In genomic region chr6:16421462-16421960, GRCh38 we compare ENCODE assay signal across 8 cellular contexts.
A peak's percentile ranks its signal among the peaks of the same experiment; 100 is the strongest.
DNase-seq lines count a peak whose midpoint lies in the region; ATAC-seq, FAIRE-seq and TF ChIP-seq lines count a peak whose summit lies in the region.

No MANE protein-coding gene starts in this region.

- CTCF ChIA-PET in naive thymus-derived CD4-positive, alpha-beta T cell (lab: Charles Lee), result no interaction called here

- TF ChIP-seq POLR2A in Peyer's patch (IDR thresholded peaks at IDR 0.05), result no peak

- no peaks in the 10 kb centered on the region for H3K27me3 Mint-ChIP-seq in naive thymus-derived CD4-positive, alpha-beta T cell
- peaks cover 3% of the 10 kb centered on the region for H3K27me3 Mint-ChIP-seq in nephron progenitor cell (ENCODE audit: low read depth, poor library complexity)

- no peak for DNase-seq in Peyer's patch
- DNase-seq in naive thymus-derived CD4-positive, alpha-beta T cell, result no peak
- no peak for DNase-seq in nephron progenitor cell
- no peak for DNase-seq in stimulated activated CD4-positive, alpha-beta T cell treated with anti-CD3 and anti-CD28 coated beads, Interleukin-2, amount 100 ng/mL, for 24 hours
- no peak for DNase-seq in NCI-H446 treated with DMSO at 0.1 percent for 48 hours (lab: John Stamatoyannopoulos, UW)
- DNase-seq in RCC 7860 (ENCODE audit: low spot score), result no peak

- H3K4me1 ChIP-seq in Peyer's patch, result peaks cover 0 to 26% (median 14%) of the 10 kb centered on the region in 4 donors
- H3K4me1 ChIP-seq in naive thymus-derived CD4-positive, alpha-beta T cell (ENCODE audit: control insufficient read depth in 2 of 2, insufficient read depth in 2 of 2, low read length in 2 of 2), result peaks cover 16 to 31% of the 10 kb centered on the region in 2 donors

- no peak for TF ChIP-seq CTCF in Peyer's patch (IDR thresholded peaks at IDR 0.05)
- TF ChIP-seq CTCF in nephron progenitor cell (IDR thresholded peaks at IDR 0.05), result no peak

- ATAC-seq in GM18868 (IDR thresholded peaks at IDR 0.05; ENCODE audit: unreplicated experiment) (peak; percentile 27), HG02588 (IDR thresholded peaks at IDR 0.05; ENCODE audit: unreplicated experiment) (peak; percentile 20)
- peak; percentile 6 for ATAC-seq in naive thymus-derived CD4-positive, alpha-beta T cell

- peak overlapping the region; percentile 72 to 99 (median 92) for H3K27ac Mint-ChIP-seq in naive thymus-derived CD4-positive, alpha-beta T cell
- no peak overlapping the region for H3K27ac Mint-ChIP-seq in nephron progenitor cell

- no peaks in the 10 kb centered on the region for H3K9me3 ChIP-seq in Peyer's patch
- H3K9me3 ChIP-seq in naive thymus-derived CD4-positive, alpha-beta T cell (ENCODE audit: control insufficient read depth in 2 of 3, low read length in 3 of 3), result no peaks in the 10 kb centered on the region

- no peak for FAIRE-seq in RCC 7860 (lab: Jason Lieb, UNC)

- no peaks in the 10 kb centered on the region for H3K9me3 Mint-ChIP-seq in naive thymus-derived CD4-positive, alpha-beta T cell
- no peaks in the 10 kb centered on the region for H3K9me3 Mint-ChIP-seq in nephron progenitor cell

- no peaks in the 10 kb centered on the region for H3K27me3 ChIP-seq in Peyer's patch
- no peaks in the 10 kb centered on the region for H3K27me3 ChIP-seq in naive thymus-derived CD4-positive, alpha-beta T cell (ENCODE audit: control insufficient read depth in 2 of 2, insufficient read depth in 2 of 2, low read length in 2 of 2)

- H3K27ac ChIP-seq in Peyer's patch, result peak overlapping the region; percentile 48 to 79 (median 70)
- H3K27ac ChIP-seq in naive thymus-derived CD4-positive, alpha-beta T cell (ENCODE audit: low read depth, low read length), result peak overlapping the region; percentile 70

- H3K4me3 ChIP-seq in Peyer's patch, result peak overlapping the region in 1 of 4 donors; percentile 1
- H3K4me3 ChIP-seq in naive thymus-derived CD4-positive, alpha-beta T cell (ENCODE audit: low read length), result peak overlapping the region; percentile 31

- POLR2A ChIA-PET in naive thymus-derived CD4-positive, alpha-beta T cell (lab: Charles Lee), result no interaction called here

- H3K36me3 Mint-ChIP-seq in naive thymus-derived CD4-positive, alpha-beta T cell, result peaks cover 0 to 21% (median 0%) of the 10 kb centered on the region in 5 donors
- no peaks in the 10 kb centered on the region for H3K36me3 Mint-ChIP-seq in nephron progenitor cell (ENCODE audit: low read depth)

- peaks cover 16 to 66% (median 40%) of the 10 kb centered on the region in 7 donors for H3K4me1 Mint-ChIP-seq in naive thymus-derived CD4-positive, alpha-beta T cell
- peaks cover 10% of the 10 kb centered on the region for H3K4me1 Mint-ChIP-seq in nephron progenitor cell

- peak overlapping the region; percentile 39 to 84 (median 68) for H3K4me3 Mint-ChIP-seq in naive thymus-derived CD4-positive, alpha-beta T cell
- no peak overlapping the region for H3K4me3 Mint-ChIP-seq in nephron progenitor cell

- no peaks in the 10 kb centered on the region for H3K36me3 ChIP-seq in Peyer's patch
- no peaks in the 10 kb centered on the region for H3K36me3 ChIP-seq in naive thymus-derived CD4-positive, alpha-beta T cell (ENCODE audit: control insufficient read depth in 2 of 3, insufficient read depth in 3 of 3, low read length in 3 of 3)

- intact Hi-C loops in naive thymus-derived CD4-positive, alpha-beta T cell (cut with micrococcal nuclease), result loop anchor here (1.0 to 5.0 kb wide), 9 partner anchors 11 to 340 kb away; partner anchors contain the start of gene ATXN1 (in 1 of the 2)
